ENCODE assay signal across 1 cellular context in genomic region chr17:35763767-35764122, GRCh38.
TF ChIP-seq lines count a peak whose summit lies in the region.

No MANE protein-coding gene starts in this region.

TF ChIP-seq in HepG2, 621 proteins besides CTCF, POLR2A, EP300 and RAD21:
- TF ChIP-seq MYC (CRISPR knock-in tag; IDR thresholded peaks at IDR 0.05; ENCODE audit: borderline replicate concordance) = no peak
- TF ChIP-seq ZNF138 (CRISPR knock-in tag; IDR thresholded peaks at IDR 0.05; ENCODE audit: low read depth) = no peak
- TF ChIP-seq ZNF572 (CRISPR knock-in tag; IDR thresholded peaks at IDR 0.05) = no peak
- TF ChIP-seq DNMT1 (CRISPR knock-in tag; IDR thresholded peaks at IDR 0.05) = no peak
- TF ChIP-seq MIER2 (CRISPR knock-in tag; IDR thresholded peaks at IDR 0.05) = no peak
- no peak for TF ChIP-seq PHF5A (CRISPR knock-in tag; IDR thresholded peaks at IDR 0.05; ENCODE audit: low read depth, unreplicated experiment)
TF ChIP-seq in HepG2: peak in this region for 0.
